14 cellular contexts compared by ENCODE assay signal in genomic region chr12:131892711-131893604, GRCh38. TPM values are rescaled to one million over a fixed set of nuclear protein-coding genes. Genes with fewer than 3 reads are reported as not detected.
DNase-seq lines count a peak whose midpoint lies in the region; ATAC-seq, FAIRE-seq and TF ChIP-seq lines count a peak whose summit lies in the region.
"Had no signal": no experiment of that assay in that cellular context is flagged by ENCODE, and none has a peak within 500 bp of the region (broad histone marks: within the 10 kb centered on the region; RNA-seq: fewer than 3 reads in every experiment).

No MANE protein-coding gene starts in this region.

- DNase-seq in right cardiac atrium (peak in 2 of 3 donors; percentile 47 to 53), heart right ventricle (no peak), astrocyte (ENCODE audit: low read depth) (no peak), SIG-M5 (lab: John Stamatoyannopoulos, UW) (no peak), small intestine (no peak), HFFc6 (no peak)
- DNase-seq: activated CD4-positive, alpha-beta memory T cell treated with anti-CD3 and anti-CD28 coated beads for 36 hours; activated naive CD4-positive, alpha-beta T cell treated with anti-CD3 and anti-CD28 coated beads, Interleukin-2, amount 50 U/mL, for 16 hours; BE2C; mesendoderm; NCI-H2171 treated with DMSO at 0.1 percent for 48 hours had no signal

- peak overlapping the region; percentile 4 for H2AFZ ChIP-seq in astrocyte (ENCODE audit: low read depth, low read length)

- peaks cover 9% of the 10 kb centered on the region for H3K27me3 Mint-ChIP-seq in astrocyte (ENCODE audit: low read depth, unreplicated experiment)
- peaks cover 17% of the 10 kb centered on the region for H3K27me3 Mint-ChIP-seq in nephron (ENCODE audit: low read depth)
- H3K27me3 Mint-ChIP-seq in HFFc6 (ENCODE audit: insufficient read depth), result peaks cover 6% of the 10 kb centered on the region
- H3K27me3 Mint-ChIP-seq: activated CD4-positive, alpha-beta memory T cell treated with anti-CD3 and anti-CD28 coated beads for 36 hours had no signal

- no peak for FAIRE-seq in astrocyte (lab: Jason Lieb, UNC)
- no peak for FAIRE-seq in small intestine (lab: Jason Lieb, UNC)

- H3K4me1 ChIP-seq in right cardiac atrium (ENCODE audit: control insufficient read depth, insufficient read depth, low read length) (peaks cover 3% of the 10 kb centered on the region), heart right ventricle (peaks cover 8 to 27% (median 23%) of the 10 kb centered on the region in 9 donors), astrocyte (ENCODE audit: insufficient read depth, low read length) (peaks cover 17% of the 10 kb centered on the region), small intestine (ENCODE audit: control insufficient read depth in 2 of 2, insufficient read depth in 1 of 2, low read depth in 1 of 2, low read length in 1 of 2) (peaks cover 0 to 5% of the 10 kb centered on the region in 2 donors)
- H3K4me1 ChIP-seq: BE2C, prostate gland had no signal

- H3K4me3 Mint-ChIP-seq in astrocyte (ENCODE audit: unreplicated experiment) (peak overlapping the region; percentile 60), nephron (peak overlapping the region; percentile 66 to 73 (median 67)), HFFc6 (no peak overlapping the region)

- H3K4me3 ChIP-seq in right cardiac atrium (ENCODE audit: low read length), result no peak overlapping the region
- no peak overlapping the region for H3K4me3 ChIP-seq in heart right ventricle
- H3K4me3 ChIP-seq in astrocyte (ENCODE audit: insufficient read depth, low read depth, low read length), result no peak overlapping the region
- H3K4me3 ChIP-seq in small intestine (ENCODE audit: low read depth in 1 of 2, low read length in 2 of 2), result no peak overlapping the region

- H3K9me3 Mint-ChIP-seq in astrocyte (ENCODE audit: unreplicated experiment) (no peaks in the 10 kb centered on the region), nephron (no peaks in the 10 kb centered on the region), HFFc6 (no peaks in the 10 kb centered on the region)
- H3K9me3 Mint-ChIP-seq: activated CD4-positive, alpha-beta memory T cell treated with anti-CD3 and anti-CD28 coated beads for 36 hours had no signal

- H3K27ac ChIP-seq in right cardiac atrium (ENCODE audit: low read length) (no peak overlapping the region), heart right ventricle (no peak overlapping the region), astrocyte (ENCODE audit: low read depth, low read length) (no peak overlapping the region), small intestine (ENCODE audit: low read depth in 1 of 2, low read length in 1 of 2) (no peak overlapping the region)

- H3K4me1 Mint-ChIP-seq in astrocyte (ENCODE audit: low read depth, unreplicated experiment) (no peaks in the 10 kb centered on the region), nephron (no peaks in the 10 kb centered on the region), HFFc6 (ENCODE audit: low read depth) (peaks cover 13% of the 10 kb centered on the region)

- no peak for ATAC-seq in right cardiac atrium
- ATAC-seq in heart right ventricle, result no peak
- ATAC-seq in HG02763 (IDR thresholded peaks at IDR 0.05; ENCODE audit: unreplicated experiment), result no peak

- no peak overlapping the region for H3K27ac Mint-ChIP-seq in astrocyte (ENCODE audit: unreplicated experiment)
- H3K27ac Mint-ChIP-seq in nephron, result no peak overlapping the region
- H3K27ac Mint-ChIP-seq in HFFc6, result no peak overlapping the region
- H3K27ac Mint-ChIP-seq: activated CD4-positive, alpha-beta memory T cell treated with anti-CD3 and anti-CD28 coated beads for 36 hours had no signal

- peaks cover 27% of the 10 kb centered on the region for H3K79me2 ChIP-seq in astrocyte (ENCODE audit: insufficient read depth, low read length)

- H3K27me3 ChIP-seq in right cardiac atrium (ENCODE audit: control insufficient read depth, insufficient read depth), result no peaks in the 10 kb centered on the region
- no peaks in the 10 kb centered on the region for H3K27me3 ChIP-seq in heart right ventricle
- peaks cover 2% of the 10 kb centered on the region for H3K27me3 ChIP-seq in astrocyte (ENCODE audit: insufficient read depth, low read length)
- no peaks in the 10 kb centered on the region for H3K27me3 ChIP-seq in small intestine (ENCODE audit: control insufficient read depth in 2 of 2, insufficient read depth in 2 of 2, low read length in 2 of 2)
- H3K27me3 ChIP-seq: BE2C had no signal

- no peak overlapping the region for H3K4me2 ChIP-seq in astrocyte (ENCODE audit: low read length)

- H3K9ac ChIP-seq in astrocyte (ENCODE audit: low read length), result no peak overlapping the region

- intact Hi-C loops in right cardiac atrium (cut with DNase I), result loop anchor here in 1 of 4 donors (5.0 kb wide), 1 partner anchor 34 kb away; the partner anchor contains the start of gene PUS1
- intact Hi-C loops in heart right ventricle (cut with DNase I), result loop anchor here in 1 of 10 donors (10.0 kb wide), 1 partner anchor 58 kb away; no protein-coding TSS in a partner anchor

- WGBS in right cardiac atrium, result 79% methylated on average over 26 of the region's 26 CpGs
- 78 to 82% methylated on average over 26 of the region's 26 CpGs for WGBS in heart right ventricle, 2 donors
- WGBS in small intestine, 3 donors, result 73 to 80% (median 75%) methylated on average over 26 of the region's 26 CpGs

- H3K36me3 ChIP-seq in heart right ventricle, result peaks cover 0 to 12% (median 3%) of the 10 kb centered on the region in 9 donors
- no peaks in the 10 kb centered on the region for H3K36me3 ChIP-seq in astrocyte (ENCODE audit: insufficient read depth, low read length)
- no peaks in the 10 kb centered on the region for H3K36me3 ChIP-seq in small intestine (ENCODE audit: control insufficient read depth in 2 of 2, insufficient read depth in 2 of 2, low read length in 2 of 2)
- H3K36me3 ChIP-seq: BE2C, prostate gland had no signal

- H3K36me3 Mint-ChIP-seq in astrocyte (ENCODE audit: low read depth, unreplicated experiment) (peaks cover 2% of the 10 kb centered on the region), nephron (ENCODE audit: low read depth) (peaks cover 4% of the 10 kb centered on the region), HFFc6 (ENCODE audit: low read depth) (no peaks in the 10 kb centered on the region)
- H3K36me3 Mint-ChIP-seq: activated CD4-positive, alpha-beta memory T cell treated with anti-CD3 and anti-CD28 coated beads for 36 hours had no signal

- peaks cover 26% of the 10 kb centered on the region for H4K20me1 ChIP-seq in astrocyte (ENCODE audit: insufficient read depth, low read length)

- H3K9me3 ChIP-seq in right cardiac atrium (ENCODE audit: control insufficient read depth, low read length), result no peaks in the 10 kb centered on the region
- H3K9me3 ChIP-seq in heart right ventricle, result no peaks in the 10 kb centered on the region
- no peaks in the 10 kb centered on the region for H3K9me3 ChIP-seq in astrocyte (ENCODE audit: insufficient read depth, low read depth, low read length)
- H3K9me3 ChIP-seq in small intestine (ENCODE audit: control insufficient read depth, low read depth), result no peaks in the 10 kb centered on the region
- H3K9me3 ChIP-seq: BE2C, prostate gland had no signal

- TF ChIP-seq CTCF in heart right ventricle (IDR thresholded peaks at IDR 0.05) (no peak), astrocyte (IDR thresholded peaks at IDR 0.05; ENCODE audit: insufficient read depth, low read depth, low read length) (no peak), nephron (IDR thresholded peaks at IDR 0.05; ENCODE audit: unreplicated experiment in 3 of 3) (no peak), HFFc6 (IDR thresholded peaks at IDR 0.05) (no peak)

RNA-seq across cellular contexts. Expression of gene ULK1, which starts 1.5 kb away (rescaled TPM):
- 10 to 100 TPM; 33.4 to 51.3 (median 48.0) TPM for total RNA-seq in right cardiac atrium
- polyA plus RNA-seq in right cardiac atrium, result 29.4 TPM
- total RNA-seq in heart right ventricle, result 10 to 100 TPM; 30.2 to 77.7 (median 51.6) TPM
- polyA plus RNA-seq in heart right ventricle, result 10 to 100 TPM; 10.7 to 37.2 TPM
- 51.7 and 51.8 TPM in 2 replicates for total RNA-seq in astrocyte
- polyA plus RNA-seq in small intestine, result 10 to 100 TPM; 11.3 to 12.7 (median 12.3) TPM
- 10 to 100 TPM; 21.4 to 35.0 (median 25.5) TPM for total RNA-seq in HFFc6 (2021; fragmentation: NEBNext Ultra II Directional; extraction: Animal tissue kit (Norgen Biotek cat#: 25700))

RNA-seq across cellular contexts. Expression of gene PUS1, which starts 36.1 kb away (rescaled TPM):
- total RNA-seq in right cardiac atrium, result 10 to 100 TPM in 1 of 4 donors, 1 to 10 TPM in 3; 7.2 to 13.7 (median 7.9) TPM
- polyA plus RNA-seq in right cardiac atrium, result 7.2 TPM
- total RNA-seq in heart right ventricle, result 10 to 100 TPM in 1 of 10 donors, 1 to 10 TPM in 9; 5.1 to 14.8 (median 7.5) TPM
- polyA plus RNA-seq in heart right ventricle, result 10 to 100 TPM; 13.7 to 17.4 TPM
- total RNA-seq in astrocyte, result 30.4 and 33.7 TPM in 2 replicates
- 10 to 100 TPM; 11.6 to 30.0 (median 13.5) TPM for polyA plus RNA-seq in small intestine
- total RNA-seq in HFFc6 (2021; fragmentation: NEBNext Ultra II Directional; extraction: Animal tissue kit (Norgen Biotek cat#: 25700)), result 10 to 100 TPM; 26.2 to 37.7 (median 29.8) TPM

RNA-seq across cellular contexts. Expression of gene EP400, which starts 56.8 kb away (rescaled TPM):
- total RNA-seq in right cardiac atrium (10 to 100 TPM; 15.5 to 21.6 (median 18.1) TPM), heart right ventricle (10 to 100 TPM; 14.1 to 20.5 (median 19.3) TPM), astrocyte (37.8 and 39.8 TPM in 2 replicates)
- polyA plus RNA-seq in right cardiac atrium (10.1 TPM), heart right ventricle (10 to 100 TPM in 1 of 2 donors, 1 to 10 TPM in 1; 6.6 to 18.9 TPM), small intestine (10 to 100 TPM in 2 of 3 donors, 1 to 10 TPM in 1; 8.6 to 14.3 (median 11.4) TPM)
- total RNA-seq in HFFc6 (2021; fragmentation: NEBNext Ultra II Directional; extraction: Animal tissue kit (Norgen Biotek cat#: 25700)), result 10 to 100 TPM; 27.5 to 35.3 (median 30.4) TPM

Comparison
In these comparisons a context has a peak if more than half of its experiments do, and no peak if none do; other contexts are left out.
1. DNase-seq: peak in right cardiac atrium (2 of 3); none in heart right ventricle (0 of 2), astrocyte (single experiment), SIG-M5 (single experiment), small intestine (single experiment) and HFFc6 (single experiment).